8 cellular contexts compared by ENCODE assay signal in genomic region chr17:68258890-68259435, GRCh38. TPM values are rescaled to one million over a fixed set of nuclear protein-coding genes. Genes with fewer than 3 reads are reported as not detected.
DNase-seq lines count a peak whose midpoint lies in the region; ATAC-seq and TF ChIP-seq lines count a peak whose summit lies in the region.
"Not testable (repeated sequence)": the region's sequence is repeated elsewhere in the genome, so short reads cannot be mapped to it uniquely, and the experiment has no call there.

No MANE protein-coding gene starts in this region.

- DNase-seq in GM03348 (ENCODE audit: low spot score) (peak; percentile 50), activated gamma-delta T cell treated with Interleukin-2 at 50 U/mL for 16 hours (peak; percentile 63)
- not testable (repeated sequence) for DNase-seq in omental fat pad (ENCODE audit: low spot score)
- DNase-seq in stimulated activated naive CD8-positive, alpha-beta T cell treated with anti-CD3 and anti-CD28 coated beads, Interleukin-15, amount 100 ng/mL, for 72 hours: peak; percentile 80 to 83

- ATAC-seq in GM21723 (IDR thresholded peaks at IDR 0.05; ENCODE audit: unreplicated experiment) (peak; percentile 91), HG03575 (IDR thresholded peaks at IDR 0.05; ENCODE audit: extremely low read depth, insufficient number of reproducible peaks, low FRiP score, unreplicated experiment) (peak; percentile 39), gastroesophageal sphincter (peak; percentile 89), omental fat pad (ENCODE audit: low FRiP score) (peak; percentile 83)
- peak; percentile 90 for ATAC-seq in stimulated activated naive CD8-positive, alpha-beta T cell treated with anti-CD3 and anti-CD28 coated beads, Interleukin-15, amount 100 ng/mL, for 72 hours

- peak overlapping the region; percentile 90 to 95 for H3K27ac Mint-ChIP-seq in stimulated activated naive CD8-positive, alpha-beta T cell treated with anti-CD3 and anti-CD28 coated beads, Interleukin-15, amount 100 ng/mL, for 72 hours

- H3K4me3 Mint-ChIP-seq in stimulated activated naive CD8-positive, alpha-beta T cell treated with anti-CD3 and anti-CD28 coated beads, Interleukin-15, amount 100 ng/mL, for 72 hours: peak overlapping the region; percentile 62 to 77

- H3K9me3 Mint-ChIP-seq in stimulated activated naive CD8-positive, alpha-beta T cell treated with anti-CD3 and anti-CD28 coated beads, Interleukin-15, amount 100 ng/mL, for 72 hours: not testable (repeated sequence)

- TF ChIP-seq CTCF in SU-DHL-6 (IDR thresholded peaks at IDR 0.05; ENCODE audit: insufficient read depth, low read length, poor library complexity, severe bottlenecking); omental fat pad (IDR thresholded peaks at IDR 0.05): not testable (repeated sequence)
- TF ChIP-seq CTCF in gastroesophageal sphincter (IDR thresholded peaks at IDR 0.05): peak in 1 of 4 experiments; percentile 14

- TF ChIP-seq EP300 in gastroesophageal sphincter (IDR thresholded peaks at IDR 0.05): not testable (repeated sequence)

- H3K4me1 Mint-ChIP-seq in stimulated activated naive CD8-positive, alpha-beta T cell treated with anti-CD3 and anti-CD28 coated beads, Interleukin-15, amount 100 ng/mL, for 72 hours: peaks cover 86% of the 10 kb centered on the region

- H3K4me3 ChIP-seq in SU-DHL-6 (ENCODE audit: insufficient read depth, low read length, poor library complexity, severe bottlenecking) (peak overlapping the region; percentile 16), gastroesophageal sphincter (peak overlapping the region in 1 of 2 donors; percentile 38)

- not testable (repeated sequence) for H2AFZ ChIP-seq in SU-DHL-6 (ENCODE audit: low read depth, low read length, severe bottlenecking)

- peaks cover 0 to 29% (median 0%) of the 10 kb centered on the region in 3 donors for H3K4me1 ChIP-seq in gastroesophageal sphincter

- not testable (repeated sequence) for H3K36me3 ChIP-seq in SU-DHL-6 (ENCODE audit: low read length)
- H3K36me3 ChIP-seq in gastroesophageal sphincter: peaks cover 0 to 35% of the 10 kb centered on the region in 2 donors

- H3K9me3 ChIP-seq in SU-DHL-6 (ENCODE audit: insufficient read depth, low read length); gastroesophageal sphincter: not testable (repeated sequence)

- H3K79me2 ChIP-seq in SU-DHL-6 (ENCODE audit: insufficient read depth, low read length): peaks cover 31% of the 10 kb centered on the region; the same call in 1 of the 2 replicates

- H3K27ac ChIP-seq in SU-DHL-6 (ENCODE audit: low read depth, low read length): peak overlapping the region; percentile 99
- peak overlapping the region in 3 of 4 donors; percentile 28 to 67 (median 59) for H3K27ac ChIP-seq in gastroesophageal sphincter

- peak overlapping the region; percentile 60 for H3K9ac ChIP-seq in SU-DHL-6 (ENCODE audit: low read length)

- not testable (repeated sequence) for H3K27me3 ChIP-seq in SU-DHL-6 (ENCODE audit: low read length); gastroesophageal sphincter

- not testable (repeated sequence) for TF ChIP-seq POLR2A in gastroesophageal sphincter (IDR thresholded peaks at IDR 0.05)

- WGBS in gastroesophageal sphincter (ENCODE audit: low coverage in 1 of 2), 2 donors: 27 to 31% methylated on average over 6 to 13 of the region's 42 CpGs

- H3K9me2 ChIP-seq in SU-DHL-6 (replicated peaks; ENCODE audit: insufficient read depth, low read length): not testable (repeated sequence)

- peaks cover 84% of the 10 kb centered on the region for H3F3A ChIP-seq in SU-DHL-6 (ENCODE audit: insufficient read depth)

- peak overlapping the region; percentile 92 for H3K4me2 ChIP-seq in SU-DHL-6 (ENCODE audit: low read depth, low read length, poor library complexity, severe bottlenecking)

- not testable (repeated sequence) for H4K20me1 ChIP-seq in SU-DHL-6 (ENCODE audit: low read depth, low read length)

- not testable (repeated sequence) for H3K27me3 Mint-ChIP-seq in stimulated activated naive CD8-positive, alpha-beta T cell treated with anti-CD3 and anti-CD28 coated beads, Interleukin-15, amount 100 ng/mL, for 72 hours

RNA-seq across cellular contexts. Expression of gene AMZ2, which starts 11.1 kb away (rescaled TPM):
- total RNA-seq in gastroesophageal sphincter (10 to 100 TPM; 54.9 to 76.5 (median 59.6) TPM), omental fat pad (10 to 100 TPM; 26.6 to 59.6 (median 48.1) TPM)

RNA-seq across cellular contexts. Expression of gene SLC16A6, which starts 32.0 kb away (rescaled TPM):
- under 1 TPM in 3 of 4 donors, not detected in 1; 0.27 to 0.67 (median 0.46) TPM for total RNA-seq in gastroesophageal sphincter
- total RNA-seq in omental fat pad: 1 to 10 TPM in 3 of 4 donors, under 1 TPM in 1; 0.38 to 7.3 (median 2.2) TPM

RNA-seq across cellular contexts. Expression of gene ARSG, which starts 32.3 kb away (rescaled TPM):
- 1 to 10 TPM; 2.2 to 5.5 (median 3.5) TPM for total RNA-seq in gastroesophageal sphincter
- 1 to 10 TPM; 1.4 to 8.2 (median 2.6) TPM for total RNA-seq in omental fat pad

Comparison
In these comparisons a context has a peak if more than half of its experiments do, and no peak if none do; other contexts are left out.
1. ATAC-seq: peak in every context shown above with its lines; median percentile 91 in GM21723; 90 in stimulated activated naive CD8-positive, alpha-beta T cell treated with anti-CD3 and anti-CD28 coated beads, Interleukin-15, amount 100 ng/mL, for 72 hours; 89 in gastroesophageal sphincter; 83 in omental fat pad; 39 in HG03575.